Comparison of ENCODE assay signal across 8 cellular contexts in genomic region chr1:116538527-116538926, GRCh38. TPM values are rescaled to one million over a fixed set of nuclear protein-coding genes. Genes with fewer than 3 reads are reported as not detected.
DNase-seq lines count a peak whose midpoint lies in the region; ATAC-seq, FAIRE-seq and TF ChIP-seq lines count a peak whose summit lies in the region.

No MANE protein-coding gene starts in this region.

- TF ChIP-seq RAD21 in IMR-90 (IDR thresholded peaks at IDR 0.05; ENCODE audit: low read length) (no peak), GM12878 (IDR thresholded peaks at IDR 0.05; ENCODE audit: insufficient read depth, low read depth, low read length) (no peak)

- H4K5ac ChIP-seq in IMR-90 (ENCODE audit: low read depth, low read length): no peak overlapping the region

- CTCF ChIA-PET in IMR-90 (lab: Yijun Ruan, JAX): no interaction called here
- CTCF ChIA-PET in GM12878 (lab: Yijun Ruan, JAX): interaction anchor here (0.7 to 1.9 kb wide), 7 partner anchors 18 to 399 kb away, joined by 3 to 7 read pairs (median 4); no protein-coding TSS in a partner anchor

- FAIRE-seq in GM12878 (lab: Jason Lieb, UNC): no peak

- no peak overlapping the region for H2BK15ac ChIP-seq in IMR-90 (ENCODE audit: low read depth, low read length)

- intact Hi-C loops in IMR-90 (cut with micrococcal nuclease) (no loop called here), GM12878 (cut with micrococcal nuclease; ENCODE audit: unreplicated experiment) (loop anchor here (2.0 kb wide), 2 partner anchors 20 to 30 kb away; no protein-coding TSS in a partner anchor)

- H3K27ac ChIP-seq in IMR-90 (ENCODE audit: insufficient read depth, low read length) (no peak overlapping the region), GM12878 (ENCODE audit: control insufficient read depth, insufficient read depth) (peak overlapping the region; percentile 66)

- H3K4ac ChIP-seq in IMR-90 (ENCODE audit: low read depth, low read length): no peak overlapping the region

- BruUV-seq in IMR-90 (replicated peaks; lab: Mats Ljungman, UMichigan) (no TSS peak), GM12878 (replicated peaks; lab: Mats Ljungman, UMichigan) (no TSS peak)

- H3K36me3 ChIP-seq in IMR-90 (ENCODE audit: control insufficient read depth, insufficient read depth, low read length) (no peaks in the 10 kb centered on the region), GM12878 (ENCODE audit: control insufficient read depth in 2 of 2, insufficient read depth in 2 of 2, low read length in 1 of 2) (peaks cover 25 to 61% of the 10 kb centered on the region in 2 experiments)

- no peak overlapping the region for H3K9ac ChIP-seq in IMR-90 (ENCODE audit: low read depth, low read length)
- no peak overlapping the region for H3K9ac ChIP-seq in GM12878 (ENCODE audit: control insufficient read depth, insufficient read depth, low read length)

- no peak for TF ChIP-seq CTCF in GM13977 (IDR thresholded peaks at IDR 0.05; ENCODE audit: extremely low read depth, insufficient read depth, missing control alignments)
- TF ChIP-seq CTCF in IMR-90 (conservative IDR thresholded peaks at IDR 0.05; ENCODE audit: low read depth, low read length): no peak
- TF ChIP-seq CTCF in GM12878 (IDR thresholded peaks at IDR 0.05 in 2 of 3, conservative IDR thresholded peaks at IDR 0.05 in 1 of 3; ENCODE audit: control insufficient read depth in 2 of 3, extremely low read depth in 1 of 3, insufficient read depth in 1 of 3, low read depth in 3 of 3, low read length in 3 of 3): no peak

- dilution Hi-C loops in IMR-90 (cut with HindIII; ENCODE audit: low sequenced_read_pairs, unreplicated experiment): no loop called here

- ATAC-seq in GM21576 (IDR thresholded peaks at IDR 0.05; ENCODE audit: unreplicated experiment): peak; percentile 64
- ATAC-seq in IMR-90 (ENCODE audit: low read depth): no peak
- peak; percentile 89 for ATAC-seq in GM12878
- ATAC-seq in stimulated activated naive CD8-positive, alpha-beta T cell treated with anti-CD3 and anti-CD28 coated beads, Interleukin-15, amount 100 ng/mL, for 72 hours: peak; percentile 100

- no peak overlapping the region for H4K91ac ChIP-seq in IMR-90 (ENCODE audit: insufficient read depth, low read depth, low read length)

- no peak overlapping the region for H2AFZ ChIP-seq in IMR-90 (replicated peaks; ENCODE audit: low read length, poor library complexity)
- no peak overlapping the region for H2AFZ ChIP-seq in GM12878 (ENCODE audit: control insufficient read depth, low read depth, low read length)

- H2BK5ac ChIP-seq in IMR-90 (ENCODE audit: low read depth, low read length, poor library complexity, severe bottlenecking): no peak overlapping the region

- H3K79me1 ChIP-seq in IMR-90 (ENCODE audit: low read depth in 1 of 2, low read length in 2 of 2): no peaks in the 10 kb centered on the region

- H3K27me3 ChIP-seq in IMR-90 (ENCODE audit: control insufficient read depth, insufficient read depth, low read length) (no peaks in the 10 kb centered on the region), GM12878 (replicated peaks in 1 of 2; ENCODE audit: control insufficient read depth in 2 of 2, insufficient read depth in 2 of 2, low read length in 1 of 2) (no peaks in the 10 kb centered on the region)

- no peak overlapping the region for H2BK20ac ChIP-seq in IMR-90 (ENCODE audit: low read depth, low read length)

- H3K4me2 ChIP-seq in IMR-90 (ENCODE audit: low read depth, low read length) (no peak overlapping the region), GM12878 (ENCODE audit: control insufficient read depth, insufficient read depth) (peak overlapping the region; percentile 31; the same call in 1 of the 2 replicates)

- no peak overlapping the region for H2AK5ac ChIP-seq in IMR-90 (ENCODE audit: low read depth, low read length)

- RAD21 ChIA-PET in GM12878 (lab: Charles Lee; ENCODE audit: unreplicated experiment): interaction anchor here (0.9 to 2.0 kb wide), 6 partner anchors 18 to 134 kb away, joined by 3 to 12 read pairs (median 3); no protein-coding TSS in a partner anchor

- H4K20me1 ChIP-seq in IMR-90 (ENCODE audit: insufficient read depth, low read length): no peaks in the 10 kb centered on the region
- H4K20me1 ChIP-seq in GM12878 (ENCODE audit: control insufficient read depth, insufficient read depth): no peaks in the 10 kb centered on the region

- peaks cover 2% of the 10 kb centered on the region; the same call in 1 of the 2 replicates for H3K4me1 ChIP-seq in IMR-90 (ENCODE audit: control insufficient read depth, insufficient read depth, low read length)
- H3K4me1 ChIP-seq in GM12878 (ENCODE audit: control insufficient read depth, insufficient read depth, low read length): peaks cover 50% of the 10 kb centered on the region

- no peak overlapping the region for H2BK120ac ChIP-seq in IMR-90 (ENCODE audit: low read depth, low read length)

- H3K27ac Mint-ChIP-seq in stimulated activated naive CD8-positive, alpha-beta T cell treated with anti-CD3 and anti-CD28 coated beads, Interleukin-15, amount 100 ng/mL, for 72 hours: no peak overlapping the region

- DNase-seq in GM13977 (ENCODE audit: low spot score) (peak; percentile 44), IMR-90 (peak; percentile 73), GM12878 (ENCODE audit: low read depth, low spot score) (no peak), putamen (ENCODE audit: low spot score) (no peak), HuH-7 (ENCODE audit: low spot score) (no peak), islet precursor cell (no peak)
- DNase-seq in stimulated activated naive CD8-positive, alpha-beta T cell treated with anti-CD3 and anti-CD28 coated beads, Interleukin-15, amount 100 ng/mL, for 72 hours: peak; percentile 44 to 54

- no peak overlapping the region for H4K8ac ChIP-seq in IMR-90 (ENCODE audit: low read depth in 2 of 2, low read length in 2 of 2)

- H3K27me3 Mint-ChIP-seq in stimulated activated naive CD8-positive, alpha-beta T cell treated with anti-CD3 and anti-CD28 coated beads, Interleukin-15, amount 100 ng/mL, for 72 hours: no peaks in the 10 kb centered on the region

- no peaks in the 10 kb centered on the region for H3K9me3 ChIP-seq in IMR-90 (ENCODE audit: control insufficient read depth, insufficient read depth, low read length)
- no peaks in the 10 kb centered on the region; the same call in 1 of the 3 replicates for H3K9me3 ChIP-seq in GM12878 (replicated peaks; ENCODE audit: control insufficient read depth, insufficient read depth, low read length)

- H2AK9ac ChIP-seq in IMR-90 (replicated peaks; ENCODE audit: low read depth, low read length, poor library complexity): no peak overlapping the region

- SMC1A ChIA-PET in GM12878 (lab: Charles Lee; ENCODE audit: uncharacterized antibody, unreplicated experiment): interaction anchor here (0.5 to 11.4 kb wide), 6 partner anchors 10 to 33 kb away, joined by 3 to 128 read pairs (median 28); no protein-coding TSS in a partner anchor

- H3K14ac ChIP-seq in IMR-90 (replicated peaks; ENCODE audit: low read depth, low read length): no peak overlapping the region

- no peaks in the 10 kb centered on the region for H3K9me3 Mint-ChIP-seq in stimulated activated naive CD8-positive, alpha-beta T cell treated with anti-CD3 and anti-CD28 coated beads, Interleukin-15, amount 100 ng/mL, for 72 hours

- POLR2A ChIA-PET in IMR-90 (lab: Charles Lee; ENCODE audit: unreplicated experiment): no interaction called here
- POLR2A ChIA-PET in GM12878 (lab: Charles Lee): interaction anchor here (1.0 to 1.7 kb wide), 5 partner anchors 12 to 34 kb away, joined by 3 to 6 read pairs (median 5); no protein-coding TSS in a partner anchor

- no CpG with 5 or more reads among the region's 1 CpG for WGBS in IMR-90 (ENCODE audit: extremely low coverage in 2 of 2, insufficient read length in 1 of 2), 2 experiments
- 54% methylated on average over 1 of the region's 1 CpG for WGBS in GM12878 (ENCODE audit: insufficient coverage, insufficient replicate concordance, low lambda C conversion rate, missing lambda C conversion rate)

- H3K4me3 ChIP-seq in IMR-90 (ENCODE audit: insufficient read depth, low read depth, low read length) (no peak overlapping the region), GM12878 (no peak overlapping the region)

- H3K23ac ChIP-seq in IMR-90 (ENCODE audit: low read depth, low read length): no peak overlapping the region

- TF ChIP-seq EP300 in GM12878 (IDR thresholded peaks at IDR 0.05; ENCODE audit: borderline replicate concordance in 1 of 2, control insufficient read depth in 1 of 2, low read depth in 2 of 2, low read length in 2 of 2): peak in 1 of 2 experiments; percentile 34; a peak in 1 of 4 replicates

- H3K4me1 Mint-ChIP-seq in stimulated activated naive CD8-positive, alpha-beta T cell treated with anti-CD3 and anti-CD28 coated beads, Interleukin-15, amount 100 ng/mL, for 72 hours: peaks cover 37% of the 10 kb centered on the region

- no peak overlapping the region for H3K18ac ChIP-seq in IMR-90 (ENCODE audit: low read depth, low read length)

- TF ChIP-seq POLR2A in IMR-90 (IDR thresholded peaks at IDR 0.05; ENCODE audit: low read depth, low read length) (no peak), GM12878 (IDR thresholded peaks at IDR 0.05; ENCODE audit: low read depth, low read length) (no peak)

- H3K4me3 Mint-ChIP-seq in stimulated activated naive CD8-positive, alpha-beta T cell treated with anti-CD3 and anti-CD28 coated beads, Interleukin-15, amount 100 ng/mL, for 72 hours: no peak overlapping the region

- in situ Hi-C loops in GM13977 (cut with MboI; ENCODE audit: low pct_unique_long_range_greater_than_20kb, low sequenced_read_pairs, unreplicated experiment) (no loop called here), IMR-90 (cut with MboI; ENCODE audit: low sequenced_read_pairs) (no loop called here), GM12878 (cut with MboI) (no loop called here)

- peaks cover 56% of the 10 kb centered on the region for H3K79me2 ChIP-seq in GM12878 (ENCODE audit: control insufficient read depth, insufficient read depth, low read length)

- H3K56ac ChIP-seq in IMR-90 (ENCODE audit: extremely low read depth, insufficient read depth, low read length): no peak overlapping the region

- H3K9me1 ChIP-seq in IMR-90 (ENCODE audit: insufficient read depth, low read length): 0 out of 2 replicates have a peak, but pooled peaks cover 2% of the 10 kb centered on the region

RNA-seq across cellular contexts. Expression of gene CD58, which starts 32.3 kb away (rescaled TPM):
- total RNA-seq in IMR-90 (2012; rRNA removed) (5.4 and 6.4 TPM in 2 replicates), GM12878 (2014; rRNA removed) (105 and 127 TPM in 2 replicates), GM12878 (2014; rRNA removed; fragmentation: Illumina TruSeq; extraction: Trizol) (130 and 131 TPM in 2 replicates), GM12878 (2021) (67.7 and 70.4 TPM in 2 replicates)
- polyA plus RNA-seq in IMR-90 (2012; rRNA removed) (3.8 and 5.7 TPM in 2 replicates), GM12878 (2011; rRNA removed) (172 and 229 TPM in 2 replicates), GM12878 (2014; fragmentation: Illumina TruSeq; extraction: Trizol) (164 and 219 TPM in 2 replicates), GM12878 (2014; fragmentation: Nextera tagmentation; extraction: Ambion mirVana) (100 to 1,000 TPM; 110 to 125 TPM), GM12878 (2014; rRNA removed) (95.3 and 128 TPM in 2 replicates), GM12878 (2016; fragmentation: Nextera tagmentation; extraction: Ambion mirVana) (100 to 1,000 TPM; 241 to 252 TPM)
- 1.4 and 1.6 TPM in 2 replicates for polyA plus RNA-seq in IMR-90 (2012; cell fraction: cytosol; rRNA removed)
- polyA plus RNA-seq in IMR-90 (2012; cell fraction: nucleus; rRNA removed; ENCODE audit: low replicate concordance): 0.54 and 4.5 TPM in 2 replicates
- 332 and 350 TPM in 2 replicates for total RNA-seq in GM12878 (2013; cell fraction: nucleolus; rRNA removed)
- 53.2 TPM for polyA plus RNA-seq in GM12878 (2011; ENCODE audit: low read depth)
- 60.9 and 69.0 TPM in 2 replicates for polyA plus RNA-seq in GM12878 (2011; cell fraction: cytosol; rRNA removed)
- 101 and 112 TPM in 2 replicates for polyA plus RNA-seq in GM12878 (2011; cell fraction: nucleus; rRNA removed)
- 83.8 and 106 TPM in 2 replicates for polyA plus RNA-seq in GM12878 (2012)
- polyA minus RNA-seq in GM12878 (2011; rRNA and poly(A)+ RNA removed): 56.7 and 124 TPM in 2 replicates
- 24.1 and 29.8 TPM in 2 replicates for polyA minus RNA-seq in GM12878 (2011; cell fraction: cytosol; rRNA and poly(A)+ RNA removed)
- polyA minus RNA-seq in GM12878 (2011; cell fraction: nucleus; rRNA and poly(A)+ RNA removed): 84.6 and 101 TPM in 2 replicates

Comparison
In these comparisons a context has a peak if more than half of its experiments do, and no peak if none do; other contexts are left out.
1. DNase-seq: peak in GM13977 (single experiment), IMR-90 (single experiment) and stimulated activated naive CD8-positive, alpha-beta T cell treated with anti-CD3 and anti-CD28 coated beads, Interleukin-15, amount 100 ng/mL, for 72 hours (2 of 2); none in GM12878 (single experiment), putamen (single experiment), HuH-7 (single experiment) and islet precursor cell (single experiment).